8 cellular contexts compared by ENCODE assay signal in the genomic region with DNA sequence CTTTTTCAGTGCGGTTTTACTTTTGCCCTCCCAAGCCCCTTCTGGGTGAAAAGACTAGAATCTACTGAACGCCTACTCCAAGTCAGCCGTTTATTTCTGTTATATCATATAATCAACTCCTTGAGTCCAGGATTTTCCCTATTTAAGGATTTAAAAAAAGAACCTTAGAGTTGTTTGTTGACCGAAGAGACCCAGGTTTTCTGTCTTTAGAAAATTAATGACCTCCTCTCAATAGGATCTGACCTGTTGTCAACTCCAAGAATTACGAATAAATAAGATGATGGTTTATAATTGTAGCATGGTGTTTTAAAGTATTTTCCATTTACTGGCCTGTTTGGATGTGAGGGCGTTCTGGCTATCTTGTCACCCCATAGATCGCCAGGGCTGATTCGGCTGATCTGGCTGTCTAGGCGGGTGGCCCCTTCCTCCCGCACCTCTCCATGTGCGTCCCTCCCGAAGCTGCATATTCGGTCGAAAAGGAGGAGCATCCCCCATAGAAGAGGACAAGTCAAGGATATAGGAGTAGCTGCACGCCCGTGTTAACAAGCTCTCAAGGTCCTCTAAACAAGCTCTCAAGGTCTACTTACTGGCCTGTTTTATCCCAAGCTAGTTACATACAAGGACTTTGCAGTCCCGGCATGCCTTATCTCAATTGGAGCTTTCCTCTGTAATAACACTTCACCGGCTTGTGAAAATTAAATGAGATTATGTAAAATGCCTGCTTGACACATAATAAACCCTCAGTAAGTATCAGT. TPM values are rescaled to one million over a fixed set of nuclear protein-coding genes. Genes with fewer than 3 reads are reported as not detected.
DNase-seq lines count a peak whose midpoint lies in the region; ATAC-seq and TF ChIP-seq lines count a peak whose summit lies in the region.

No MANE protein-coding gene starts in this region.

- no peaks in the 10 kb centered on the region for H3K36me3 ChIP-seq in smooth muscle cell (ENCODE audit: low read depth)

- CTCF ChIA-PET in activated B cell treated with CpG ODN at 0.5 μM for 24 hours (lab: Charles Lee) = no interaction called here

- peaks cover 30% of the 10 kb centered on the region for H3K36me3 Mint-ChIP-seq in activated T-cell treated with anti-CD3 and anti-CD28 coated beads, Interleukin-2, amount 50 U/mL, for 24 hours (ENCODE audit: low read depth)
- H3K36me3 Mint-ChIP-seq in activated B cell treated with CpG ODN at 0.5 μM for 24 hours (ENCODE audit: low read depth) (peaks cover 13% of the 10 kb centered on the region), glutamatergic neuron (ENCODE audit: unreplicated experiment) (peaks cover 5% of the 10 kb centered on the region)

- H3K27ac Mint-ChIP-seq in activated T-cell treated with anti-CD3 and anti-CD28 coated beads, Interleukin-2, amount 50 U/mL, for 24 hours = peak overlapping the region; percentile 100
- H3K27ac Mint-ChIP-seq in activated B cell treated with CpG ODN at 0.5 μM for 24 hours = peak overlapping the region; percentile 100
- peak overlapping the region; percentile 100 for H3K27ac Mint-ChIP-seq in glutamatergic neuron (ENCODE audit: unreplicated experiment)

- H3K4me2 ChIP-seq in smooth muscle cell = peak overlapping the region; percentile 89

- peak overlapping the region; percentile 97 for H3K4me3 Mint-ChIP-seq in activated T-cell treated with anti-CD3 and anti-CD28 coated beads, Interleukin-2, amount 50 U/mL, for 24 hours
- peak overlapping the region; percentile 99 for H3K4me3 Mint-ChIP-seq in activated B cell treated with CpG ODN at 0.5 μM for 24 hours
- H3K4me3 Mint-ChIP-seq in glutamatergic neuron (ENCODE audit: unreplicated experiment) = peak overlapping the region; percentile 100

- H3K27me3 ChIP-seq in smooth muscle cell (ENCODE audit: low read depth) = no peaks in the 10 kb centered on the region

- peaks cover 38% of the 10 kb centered on the region for H3K79me2 ChIP-seq in smooth muscle cell (ENCODE audit: low read depth)

- peak overlapping the region; percentile 96 for H3K27ac ChIP-seq in smooth muscle cell (ENCODE audit: low read depth)

- peaks cover 31% of the 10 kb centered on the region for H4K20me1 ChIP-seq in smooth muscle cell (ENCODE audit: low read depth)

- peak overlapping the region; percentile 82 for H3K4me3 ChIP-seq in smooth muscle cell

- ATAC-seq in activated B cell treated with CpG ODN at 0.5 μM for 24 hours (ENCODE audit: low read depth) = no peak
- ATAC-seq in HG02973 (IDR thresholded peaks at IDR 0.05; ENCODE audit: unreplicated experiment) = no peak

- H3K4me1 ChIP-seq in smooth muscle cell (ENCODE audit: low read depth) = peaks cover 20% of the 10 kb centered on the region

- DNase-seq in activated T-cell treated with anti-CD3 and anti-CD28 coated beads, Interleukin-2, amount 50 U/mL, for 24 hours = peak; percentile 37
- DNase-seq in activated T-cell treated with anti-CD3 and anti-CD28 coated beads for 4 hours (no peak), activated B cell treated with CpG ODN at 0.5 μM for 24 hours (no peak), glutamatergic neuron (no peak), smooth muscle cell (lab: John Stamatoyannopoulos, UW; ENCODE audit: unreplicated experiment) (no peak), GDM1 (lab: John Stamatoyannopoulos, UW) (no peak), RPMI8226 (no peak)

- H2AFZ ChIP-seq in smooth muscle cell (ENCODE audit: low read depth) = peak overlapping the region; percentile 98

- H3K9me3 Mint-ChIP-seq in activated T-cell treated with anti-CD3 and anti-CD28 coated beads, Interleukin-2, amount 50 U/mL, for 24 hours = no peaks in the 10 kb centered on the region
- no peaks in the 10 kb centered on the region for H3K9me3 Mint-ChIP-seq in activated B cell treated with CpG ODN at 0.5 μM for 24 hours
- H3K9me3 Mint-ChIP-seq in glutamatergic neuron (ENCODE audit: unreplicated experiment) = peaks cover 12% of the 10 kb centered on the region

- H3K4me1 Mint-ChIP-seq in activated T-cell treated with anti-CD3 and anti-CD28 coated beads, Interleukin-2, amount 50 U/mL, for 24 hours (ENCODE audit: low read depth) = peaks cover 37% of the 10 kb centered on the region
- peaks cover 25% of the 10 kb centered on the region for H3K4me1 Mint-ChIP-seq in activated B cell treated with CpG ODN at 0.5 μM for 24 hours
- peaks cover 18% of the 10 kb centered on the region for H3K4me1 Mint-ChIP-seq in glutamatergic neuron (ENCODE audit: low read depth, unreplicated experiment)

- TF ChIP-seq CTCF in activated B cell treated with CpG ODN at 0.5 μM for 24 hours (IDR thresholded peaks at IDR 0.05) (no peak), glutamatergic neuron (IDR thresholded peaks at IDR 0.05; ENCODE audit: partially characterized antibody, unreplicated experiment) (no peak), smooth muscle cell (IDR thresholded peaks at IDR 0.05; ENCODE audit: borderline replicate concordance, insufficient read depth, poor library complexity, severe bottlenecking) (no peak)

- no peaks in the 10 kb centered on the region for H3F3A ChIP-seq in smooth muscle cell (ENCODE audit: low read depth)

- 44% methylated on average over 18 of the region's 18 CpGs for WGBS in smooth muscle cell (ENCODE audit: low lambda C conversion rate)

- POLR2A ChIA-PET in activated B cell treated with CpG ODN at 0.5 μM for 24 hours (lab: Charles Lee) = interaction anchor here (0.7 to 1.7 kb wide), 8 partner anchors 9 to 597 kb away, joined by 3 to 14 read pairs (median 4); a partner anchor contains a TSS

- no peaks in the 10 kb centered on the region for H3K9me3 ChIP-seq in smooth muscle cell (replicated peaks; ENCODE audit: low read depth)

- H3K27me3 Mint-ChIP-seq in activated T-cell treated with anti-CD3 and anti-CD28 coated beads, Interleukin-2, amount 50 U/mL, for 24 hours = no peaks in the 10 kb centered on the region
- no peaks in the 10 kb centered on the region for H3K27me3 Mint-ChIP-seq in activated B cell treated with CpG ODN at 0.5 μM for 24 hours
- H3K27me3 Mint-ChIP-seq in glutamatergic neuron (ENCODE audit: unreplicated experiment) = peaks cover 14% of the 10 kb centered on the region

- peak overlapping the region; percentile 98 for H3K9ac ChIP-seq in smooth muscle cell (ENCODE audit: low read depth)

- intact Hi-C loops in activated B cell treated with CpG ODN at 0.5 μM for 24 hours (cut with micrococcal nuclease) = loop anchor here (1.0 to 10.0 kb wide), 7 partner anchors 38 to 1025 kb away; a partner anchor contains a TSS

RNA-seq across cellular contexts. Expression of a gene that starts 1.1 kb away (rescaled TPM):
- total RNA-seq in activated B cell treated with CpG ODN at 0.5 μM for 24 hours (31.5 and 33.4 TPM in 2 replicates), glutamatergic neuron (ENCODE audit: unreplicated experiment) (65.1 TPM), smooth muscle cell (18.8 and 19.5 TPM in 2 replicates)
- 20.4 and 26.3 TPM in 2 replicates for polyA plus RNA-seq in smooth muscle cell
